In genomic region chr10:86946215-86947170, GRCh38 we compare ENCODE assay signal across 1 cellular context.
TF ChIP-seq lines count a peak whose summit lies in the region.

No MANE protein-coding gene starts in this region.

TF ChIP-seq in IMR-90, 13 proteins besides CTCF, POLR2A, EP300 and RAD21:
- no peak for TF ChIP-seq CHD1 (IDR thresholded peaks at IDR 0.05; ENCODE audit: low read depth, low read length)
- TF ChIP-seq NFE2L2 (IDR thresholded peaks at IDR 0.05; ENCODE audit: low read depth, low read length) = no peak
- no peak for TF ChIP-seq RFX5 (IDR thresholded peaks at IDR 0.05; ENCODE audit: low read depth, low read length)
- TF ChIP-seq FOS (IDR thresholded peaks at IDR 0.05; ENCODE audit: low read depth, low read length) = no peak
- no peak for TF ChIP-seq MXI1 (IDR thresholded peaks at IDR 0.05; ENCODE audit: borderline replicate concordance, low read depth, low read length)
- no peak for TF ChIP-seq CEBPB (IDR thresholded peaks at IDR 0.05; ENCODE audit: low read depth, low read length)
- TF ChIP-seq USF2 (IDR thresholded peaks at IDR 0.05; ENCODE audit: low read depth, low read length) = no peak
- TF ChIP-seq BHLHE40 (IDR thresholded peaks at IDR 0.05; ENCODE audit: low read depth, low read length) = no peak
- TF ChIP-seq SMC3 (IDR thresholded peaks at IDR 0.05; ENCODE audit: low read depth, low read length) = no peak
- no peak for TF ChIP-seq MAZ (IDR thresholded peaks at IDR 0.05; ENCODE audit: borderline replicate concordance, low read depth, low read length)
- no peak for TF ChIP-seq MAFK (IDR thresholded peaks at IDR 0.05; ENCODE audit: low read depth, low read length)
- no peak for TF ChIP-seq ELK1 (IDR thresholded peaks at IDR 0.05; ENCODE audit: borderline replicate concordance, low read depth, low read length)
- TF ChIP-seq RCOR1 (IDR thresholded peaks at IDR 0.05; ENCODE audit: insufficient replicate concordance, low read length) = no peak
